ENCODE assay signal across 1 cellular context in the genomic region with DNA sequence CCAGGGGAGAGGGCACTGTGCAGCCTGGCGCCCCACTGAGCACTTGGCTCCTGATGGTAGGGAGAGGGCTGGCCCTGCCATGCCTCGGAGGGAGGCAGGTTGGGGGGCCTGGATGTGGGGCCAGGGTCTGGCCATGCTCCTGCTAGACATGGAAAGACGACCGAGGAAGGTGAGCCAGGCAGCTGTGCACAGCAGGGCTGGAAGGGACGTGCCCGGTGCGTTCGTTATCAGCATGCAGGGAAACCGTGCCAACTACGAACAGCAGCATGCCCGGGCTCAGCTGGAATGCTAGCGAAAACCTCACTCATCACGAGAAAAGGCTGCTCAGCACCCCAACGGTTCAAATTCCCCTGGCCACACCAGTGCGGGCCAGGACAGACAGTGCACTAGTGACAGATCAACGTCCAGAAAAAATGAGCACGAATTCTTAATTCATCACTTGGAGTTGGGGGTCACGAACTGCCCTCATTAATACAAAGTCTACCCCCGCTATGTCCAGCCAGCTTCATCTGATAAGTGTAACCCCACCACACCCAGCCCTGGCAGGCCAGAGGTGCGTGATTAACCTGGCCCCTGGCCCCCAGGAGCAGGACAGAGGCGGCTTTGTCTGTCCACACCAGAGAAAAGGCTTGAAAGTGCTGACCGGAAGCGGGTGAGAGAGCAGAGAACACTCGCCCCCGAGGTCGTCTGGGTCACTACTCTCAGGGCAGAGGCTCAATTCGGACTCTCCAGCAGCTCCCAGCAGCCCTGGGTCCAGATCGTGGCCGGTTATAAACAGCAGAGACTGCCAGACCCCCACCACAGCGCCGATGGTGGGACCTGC.
TF ChIP-seq lines count a peak whose summit lies in the region.

No MANE protein-coding gene starts in this region.

TF ChIP-seq in HepG2, 621 proteins besides CTCF, POLR2A, EP300 and RAD21 (continued from another document):
- TF ChIP-seq, protein P1, sequence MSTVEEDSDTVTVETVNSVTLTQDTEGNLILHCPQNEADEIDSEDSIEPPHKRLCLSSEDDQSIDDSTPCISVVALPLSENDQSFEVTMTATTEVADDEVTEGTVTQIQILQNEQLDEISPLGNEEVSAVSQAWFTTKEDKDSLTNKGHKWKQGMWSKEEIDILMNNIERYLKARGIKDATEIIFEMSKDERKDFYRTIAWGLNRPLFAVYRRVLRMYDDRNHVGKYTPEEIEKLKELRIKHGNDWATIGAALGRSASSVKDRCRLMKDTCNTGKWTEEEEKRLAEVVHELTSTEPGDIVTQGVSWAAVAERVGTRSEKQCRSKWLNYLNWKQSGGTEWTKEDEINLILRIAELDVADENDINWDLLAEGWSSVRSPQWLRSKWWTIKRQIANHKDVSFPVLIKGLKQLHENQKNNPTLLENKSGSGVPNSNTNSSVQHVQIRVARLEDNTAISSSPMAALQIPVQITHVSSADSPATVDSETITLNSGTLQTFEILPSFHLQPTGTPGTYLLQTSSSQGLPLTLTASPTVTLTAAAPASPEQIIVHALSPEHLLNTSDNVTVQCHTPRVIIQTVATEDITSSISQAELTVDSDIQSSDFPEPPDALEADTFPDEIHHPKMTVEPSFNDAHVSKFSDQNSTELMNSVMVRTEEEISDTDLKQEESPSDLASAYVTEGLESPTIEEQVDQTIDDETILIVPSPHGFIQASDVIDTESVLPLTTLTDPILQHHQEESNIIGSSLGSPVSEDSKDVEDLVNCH (CRISPR knock-in tag; IDR thresholded peaks at IDR 0.05): no peak
- peak; percentile 94; the same call in 1 of the 2 replicates for TF ChIP-seq ESRRA (CRISPR knock-in tag; IDR thresholded peaks at IDR 0.05; ENCODE audit: low read depth)
- TF ChIP-seq ETV5 (CRISPR knock-in tag; IDR thresholded peaks at IDR 0.05; ENCODE audit: borderline replicate concordance): peak; percentile 97
- TF ChIP-seq ZNF567 (CRISPR knock-in tag; IDR thresholded peaks at IDR 0.05; ENCODE audit: borderline replicate concordance): no peak
- TF ChIP-seq, protein P2, sequence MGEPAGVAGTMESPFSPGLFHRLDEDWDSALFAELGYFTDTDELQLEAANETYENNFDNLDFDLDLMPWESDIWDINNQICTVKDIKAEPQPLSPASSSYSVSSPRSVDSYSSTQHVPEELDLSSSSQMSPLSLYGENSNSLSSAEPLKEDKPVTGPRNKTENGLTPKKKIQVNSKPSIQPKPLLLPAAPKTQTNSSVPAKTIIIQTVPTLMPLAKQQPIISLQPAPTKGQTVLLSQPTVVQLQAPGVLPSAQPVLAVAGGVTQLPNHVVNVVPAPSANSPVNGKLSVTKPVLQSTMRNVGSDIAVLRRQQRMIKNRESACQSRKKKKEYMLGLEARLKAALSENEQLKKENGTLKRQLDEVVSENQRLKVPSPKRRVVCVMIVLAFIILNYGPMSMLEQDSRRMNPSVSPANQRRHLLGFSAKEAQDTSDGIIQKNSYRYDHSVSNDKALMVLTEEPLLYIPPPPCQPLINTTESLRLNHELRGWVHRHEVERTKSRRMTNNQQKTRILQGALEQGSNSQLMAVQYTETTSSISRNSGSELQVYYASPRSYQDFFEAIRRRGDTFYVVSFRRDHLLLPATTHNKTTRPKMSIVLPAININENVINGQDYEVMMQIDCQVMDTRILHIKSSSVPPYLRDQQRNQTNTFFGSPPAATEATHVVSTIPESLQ (CRISPR knock-in tag; conservative IDR thresholded peaks at IDR 0.05): no peak
- TF ChIP-seq ISL2 (CRISPR knock-in tag; IDR thresholded peaks at IDR 0.05): peak; percentile 71
- TF ChIP-seq POLR2AphosphoS2 (IDR thresholded peaks at IDR 0.05; ENCODE audit: low read depth, low read length): no peak
- TF ChIP-seq, protein P3, sequence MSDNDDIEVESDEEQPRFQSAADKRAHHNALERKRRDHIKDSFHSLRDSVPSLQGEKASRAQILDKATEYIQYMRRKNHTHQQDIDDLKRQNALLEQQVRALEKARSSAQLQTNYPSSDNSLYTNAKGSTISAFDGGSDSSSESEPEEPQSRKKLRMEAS (IDR thresholded peaks at IDR 0.05): no peak
- TF ChIP-seq MIER2 (CRISPR knock-in tag; IDR thresholded peaks at IDR 0.05): peak; percentile 10; the same call in 1 of the 2 replicates
- peak; percentile 15 for TF ChIP-seq AGO1 (IDR thresholded peaks at IDR 0.05; ENCODE audit: low read depth, low read length, poor library complexity, severe bottlenecking)
- TF ChIP-seq SRF (IDR thresholded peaks at IDR 0.05; ENCODE audit: low read depth, low read length): no peak
- TF ChIP-seq ZNF292 (CRISPR knock-in tag; IDR thresholded peaks at IDR 0.05; ENCODE audit: borderline replicate concordance, low read depth): peak; percentile 79
